Comparison of ENCODE assay signal across 8 cellular contexts in genomic region chr20:3160418-3160817, GRCh38. TPM values are rescaled to one million over a fixed set of nuclear protein-coding genes. Genes with fewer than 3 reads are reported as not detected.
A peak's percentile ranks its signal among the peaks of the same experiment; 100 is the strongest.
DNase-seq lines count a peak whose midpoint lies in the region; ATAC-seq, FAIRE-seq and TF ChIP-seq lines count a peak whose summit lies in the region.

No MANE protein-coding gene starts in this region.

- TF ChIP-seq CTCF in HepG2 (CRISPR knock-in tag; IDR thresholded peaks at IDR 0.05) (no peak), tibial nerve (IDR thresholded peaks at IDR 0.05) (no peak)

- BruUV-seq in HepG2 (replicated peaks; lab: Mats Ljungman, UMichigan), result no TSS peak

- H3K36me3 ChIP-seq in HepG2 (replicated peaks in 1 of 2; ENCODE audit: control insufficient read depth in 1 of 2, insufficient read depth in 2 of 2, low read length in 2 of 2) (peaks cover 2 to 8% of the 10 kb centered on the region in 2 experiments; a peak in 4 of 5 replicates), tibial nerve (peaks cover 0 to 17% (median 0%) of the 10 kb centered on the region in 3 donors)

- TF ChIP-seq RAD21 in HepG2 (CRISPR knock-in tag; IDR thresholded peaks at IDR 0.05), result no peak

- peaks cover 30% of the 10 kb centered on the region for H4K20me1 ChIP-seq in HepG2 (ENCODE audit: insufficient read depth, low read length)

- intact Hi-C loops in activated CD4-positive, alpha-beta memory T cell treated with anti-CD3 and anti-CD28 coated beads for 36 hours (cut with micrococcal nuclease), result no loop called here
- intact Hi-C loops in HepG2 (cut with micrococcal nuclease; ENCODE audit: unreplicated experiment), result loop anchor here (10.0 kb wide), 1 partner anchor 84 kb away; no protein-coding TSS in a partner anchor

- no peak overlapping the region for H3K27ac Mint-ChIP-seq in stimulated activated naive CD8-positive, alpha-beta T cell treated with anti-CD3 and anti-CD28 coated beads, Interleukin-15, Interleukin-2, amounts not matched to agents 100 ng/mL and 50 ng/mL, for 24 hours
- no peak overlapping the region for H3K27ac Mint-ChIP-seq in activated CD4-positive, alpha-beta memory T cell treated with anti-CD3 and anti-CD28 coated beads for 36 hours

- H3K9me3 ChIP-seq in HepG2 (ENCODE audit: low read length) (no peaks in the 10 kb centered on the region), tibial nerve (no peaks in the 10 kb centered on the region)

- FAIRE-seq in HepG2 (lab: Jason Lieb, UNC) (no peak), GM12891 (lab: Jason Lieb, UNC) (no peak)

- no peak overlapping the region for H3K27ac ChIP-seq in HepG2 (ENCODE audit: extremely low read length, insufficient read depth, low read length)
- H3K27ac ChIP-seq in tibial nerve, result peak overlapping the region in 1 of 4 donors; percentile 86

- H3K4me1 Mint-ChIP-seq in stimulated activated naive CD8-positive, alpha-beta T cell treated with anti-CD3 and anti-CD28 coated beads, Interleukin-15, Interleukin-2, amounts not matched to agents 100 ng/mL and 50 ng/mL, for 24 hours (ENCODE audit: low read depth), result peaks cover 40% of the 10 kb centered on the region
- peaks cover 35% of the 10 kb centered on the region for H3K4me1 Mint-ChIP-seq in activated CD4-positive, alpha-beta memory T cell treated with anti-CD3 and anti-CD28 coated beads for 36 hours (ENCODE audit: low read depth)

- no peak for DNase-seq in stimulated activated naive CD8-positive, alpha-beta T cell treated with anti-CD3 and anti-CD28 coated beads, Interleukin-15, Interleukin-2, amounts not matched to agents 100 U/mL and 50 U/mL, for 24 hours
- DNase-seq in activated CD4-positive, alpha-beta memory T cell treated with anti-CD3 and anti-CD28 coated beads for 36 hours, result peak; percentile 60
- no peak for DNase-seq in HepG2 (ENCODE audit: low spot score)
- no peak for DNase-seq in tibial nerve (ENCODE audit: low spot score in 2 of 2)
- DNase-seq in hepatic stellate cell (ENCODE audit: low spot score), result no peak
- DNase-seq in GM12891 (ENCODE audit: insufficient read length, low spot score), result no peak

- no peak for ATAC-seq in stimulated activated naive CD8-positive, alpha-beta T cell treated with anti-CD3 and anti-CD28 coated beads, Interleukin-15, Interleukin-2, amounts not matched to agents 100 U/mL and 50 U/mL, for 24 hours
- ATAC-seq in HepG2, result no peak
- ATAC-seq in GM19324 (IDR thresholded peaks at IDR 0.05; ENCODE audit: low FRiP score, unreplicated experiment), result no peak

- H3K27me3 Mint-ChIP-seq in stimulated activated naive CD8-positive, alpha-beta T cell treated with anti-CD3 and anti-CD28 coated beads, Interleukin-15, Interleukin-2, amounts not matched to agents 100 ng/mL and 50 ng/mL, for 24 hours, result no peaks in the 10 kb centered on the region
- H3K27me3 Mint-ChIP-seq in activated CD4-positive, alpha-beta memory T cell treated with anti-CD3 and anti-CD28 coated beads for 36 hours, result no peaks in the 10 kb centered on the region

- H3K9ac ChIP-seq in HepG2 (ENCODE audit: insufficient read depth, low read depth, low read length), result no peak overlapping the region

- TF ChIP-seq POLR2A in HepG2 (IDR thresholded peaks at IDR 0.05; ENCODE audit: insufficient read depth in 1 of 2, low read depth in 2 of 2, low read length in 2 of 2) (no peak), tibial nerve (IDR thresholded peaks at IDR 0.05) (no peak), GM12891 (IDR thresholded peaks at IDR 0.05; ENCODE audit: low read depth, low read length) (no peak)

- H3K9me3 Mint-ChIP-seq in stimulated activated naive CD8-positive, alpha-beta T cell treated with anti-CD3 and anti-CD28 coated beads, Interleukin-15, Interleukin-2, amounts not matched to agents 100 ng/mL and 50 ng/mL, for 24 hours, result no peaks in the 10 kb centered on the region
- H3K9me3 Mint-ChIP-seq in activated CD4-positive, alpha-beta memory T cell treated with anti-CD3 and anti-CD28 coated beads for 36 hours, result no peaks in the 10 kb centered on the region

- H3K4me2 ChIP-seq in HepG2 (ENCODE audit: low read depth, low read length), result peak overlapping the region; percentile 98; the same call in 1 of the 2 replicates

- H3K4me3 ChIP-seq in HepG2 (replicated peaks in 1 of 3; ENCODE audit: insufficient read depth in 1 of 3, low read depth in 2 of 3, low read length in 3 of 3), result peak overlapping the region in 2 of 3 experiments; percentile 91 to 95; a peak in 2 of 6 replicates
- H3K4me3 ChIP-seq in tibial nerve, result peak overlapping the region in 1 of 4 donors; percentile 83

- peak overlapping the region; percentile 56 for H3K4me3 Mint-ChIP-seq in stimulated activated naive CD8-positive, alpha-beta T cell treated with anti-CD3 and anti-CD28 coated beads, Interleukin-15, Interleukin-2, amounts not matched to agents 100 ng/mL and 50 ng/mL, for 24 hours
- peak overlapping the region; percentile 26 for H3K4me3 Mint-ChIP-seq in activated CD4-positive, alpha-beta memory T cell treated with anti-CD3 and anti-CD28 coated beads for 36 hours

- H3K27me3 ChIP-seq in HepG2 (ENCODE audit: control insufficient read depth in 1 of 2, insufficient read depth in 2 of 2, low read length in 2 of 2) (no peaks in the 10 kb centered on the region; a peak in 1 of 5 replicates), tibial nerve (no peaks in the 10 kb centered on the region)

- CTCF ChIA-PET in activated CD4-positive, alpha-beta memory T cell treated with anti-CD3 and anti-CD28 coated beads for 36 hours (lab: Charles Lee), result no interaction called here
- CTCF ChIA-PET in HepG2 (lab: Yijun Ruan, JAX; ENCODE audit: low intra/inter-chr PET ratio, low total read pairs), result no interaction called here

- H3K79me2 ChIP-seq in HepG2 (ENCODE audit: insufficient read depth, low read length), result peaks cover 45% of the 10 kb centered on the region

- no peak overlapping the region for H2AFZ ChIP-seq in HepG2 (ENCODE audit: low read length)

- WGBS in HepG2 (ENCODE audit: low lambda C conversion rate), result 97% methylated on average over 6 of the region's 6 CpGs
- 96 to 99% methylated on average over 6 of the region's 6 CpGs for WGBS in tibial nerve, 2 donors

- H3K4me1 ChIP-seq in HepG2 (ENCODE audit: insufficient read depth, low read length) (peaks cover 63% of the 10 kb centered on the region), tibial nerve (peaks cover 0 to 40% (median 25%) of the 10 kb centered on the region in 4 donors)

- in situ Hi-C loops in HepG2 (cut with HindIII; ENCODE audit: extremely low pct_ligation_motif_present, low pct_unique_long_range_greater_than_20kb), result no loop called here

- POLR2A ChIA-PET in activated CD4-positive, alpha-beta memory T cell treated with anti-CD3 and anti-CD28 coated beads for 36 hours (lab: Charles Lee), result interaction anchor here (0.5 to 2.0 kb wide), 4 partner anchors 25 to 148 kb away, joined by 3 to 7 read pairs (median 4); no protein-coding TSS in a partner anchor
- POLR2A ChIA-PET in HepG2 (lab: Yijun Ruan, JAX), result interaction anchor here (0.6 to 6.6 kb wide), 10 partner anchors 10 to 63 kb away, joined by 3 to 81 read pairs (median 6); partner anchors contain the start of gene LZTS3

- peaks cover 17% of the 10 kb centered on the region for H3K36me3 Mint-ChIP-seq in stimulated activated naive CD8-positive, alpha-beta T cell treated with anti-CD3 and anti-CD28 coated beads, Interleukin-15, Interleukin-2, amounts not matched to agents 100 ng/mL and 50 ng/mL, for 24 hours (ENCODE audit: low read depth)
- H3K36me3 Mint-ChIP-seq in activated CD4-positive, alpha-beta memory T cell treated with anti-CD3 and anti-CD28 coated beads for 36 hours, result peaks cover 13% of the 10 kb centered on the region

- no peak for TF ChIP-seq EP300 in HepG2 (IDR thresholded peaks at IDR 0.05; ENCODE audit: low read depth in 2 of 2, low read length in 2 of 2)
- no peak for TF ChIP-seq EP300 in HepG2 (CRISPR knock-in tag; IDR thresholded peaks at IDR 0.05; ENCODE audit: borderline replicate concordance)
- TF ChIP-seq EP300 in tibial nerve (IDR thresholded peaks at IDR 0.05), result no peak

RNA-seq across cellular contexts. Expression of gene FASTKD5, which starts 0.8 kb away (rescaled TPM):
- 10 to 100 TPM; 20.8 to 22.8 TPM for total RNA-seq in activated CD4-positive, alpha-beta memory T cell treated with anti-CD3 and anti-CD28 coated beads for 36 hours
- 46.8 and 63.4 TPM in 2 replicates for total RNA-seq in HepG2 (2016; rRNA removed; fragmentation: Illumina TruSeq; extraction: Trizol)
- total RNA-seq in HepG2 (2016; cell fraction: cytosol; rRNA removed; fragmentation: Illumina TruSeq; extraction: Trizol; ENCODE audit: low read depth), result 4.3 and 4.6 TPM in 2 replicates
- total RNA-seq in HepG2 (2016; cell fraction: insoluble cytoplasmic fraction; rRNA removed; fragmentation: Illumina TruSeq; extraction: Trizol), result 45.4 and 62.9 TPM in 2 replicates
- 15.5 and 16.7 TPM in 2 replicates for total RNA-seq in HepG2 (2016; cell fraction: membrane; rRNA removed; fragmentation: Illumina TruSeq; extraction: Trizol)
- total RNA-seq in HepG2 (2016; cell fraction: nucleus; rRNA removed; fragmentation: Illumina TruSeq; extraction: Trizol), result 27.9 and 28.4 TPM in 2 replicates
- polyA plus RNA-seq in HepG2 (2011; rRNA removed), result 34.4 and 36.6 TPM in 2 replicates
- polyA plus RNA-seq in HepG2 (2011; cell fraction: cytosol; rRNA removed), result 23.0 and 32.0 TPM in 2 replicates
- 12.1 and 17.5 TPM in 2 replicates for polyA plus RNA-seq in HepG2 (2011; cell fraction: nucleus; rRNA removed)
- polyA plus RNA-seq in HepG2 (2012), result 23.7 and 26.2 TPM in 2 replicates
- 2.5 TPM in 2 replicates for polyA plus RNA-seq in HepG2 (2016; cell fraction: cytosol; fragmentation: Illumina TruSeq; extraction: Trizol; ENCODE audit: low read depth)
- polyA plus RNA-seq in HepG2 (2016; cell fraction: insoluble cytoplasmic fraction; fragmentation: Illumina TruSeq; extraction: Trizol; ENCODE audit: low read depth), result 55.4 and 56.5 TPM in 2 replicates
- 6.5 and 7.2 TPM in 2 replicates for polyA plus RNA-seq in HepG2 (2016; cell fraction: membrane; fragmentation: Illumina TruSeq; extraction: Trizol; ENCODE audit: low read depth)
- polyA plus RNA-seq in HepG2 (2016; cell fraction: nucleus; fragmentation: Illumina TruSeq; extraction: Trizol; ENCODE audit: insufficient read depth, low read depth), result 33.3 and 36.2 TPM in 2 replicates
- 24.9 and 38.7 TPM in 2 replicates for polyA minus RNA-seq in HepG2 (2011; rRNA and poly(A)+ RNA removed; ENCODE audit: low replicate concordance)
- polyA minus RNA-seq in HepG2 (2011; cell fraction: cytosol; rRNA and poly(A)+ RNA removed), result 27.8 and 30.8 TPM in 2 replicates
- polyA minus RNA-seq in HepG2 (2011; cell fraction: nucleus; rRNA and poly(A)+ RNA removed), result 26.4 and 34.6 TPM in 2 replicates
- total RNA-seq in tibial nerve, result 10 to 100 TPM in 2 of 4 donors, 1 to 10 TPM in 2; 5.9 to 11.3 (median 8.8) TPM
- polyA plus RNA-seq in GM12891 (2012; ENCODE audit: low read depth, missing spikeins), result 18.1 TPM

RNA-seq across cellular contexts. Expression of gene UBOX5, which starts 0.8 kb away (rescaled TPM):
- 1 to 10 TPM; 5.8 to 7.0 TPM for total RNA-seq in activated CD4-positive, alpha-beta memory T cell treated with anti-CD3 and anti-CD28 coated beads for 36 hours
- total RNA-seq in HepG2 (2016; rRNA removed; fragmentation: Illumina TruSeq; extraction: Trizol), result 5.4 and 5.6 TPM in 2 replicates
- 1.1 and 1.2 TPM in 2 replicates for total RNA-seq in HepG2 (2016; cell fraction: cytosol; rRNA removed; fragmentation: Illumina TruSeq; extraction: Trizol; ENCODE audit: low read depth)
- 4.7 and 5.2 TPM in 2 replicates for total RNA-seq in HepG2 (2016; cell fraction: insoluble cytoplasmic fraction; rRNA removed; fragmentation: Illumina TruSeq; extraction: Trizol)
- total RNA-seq in HepG2 (2016; cell fraction: membrane; rRNA removed; fragmentation: Illumina TruSeq; extraction: Trizol), result 3.0 TPM in 2 replicates
- 3.8 and 4.4 TPM in 2 replicates for total RNA-seq in HepG2 (2016; cell fraction: nucleus; rRNA removed; fragmentation: Illumina TruSeq; extraction: Trizol)
- 4.6 and 5.3 TPM in 2 replicates for polyA plus RNA-seq in HepG2 (2011; rRNA removed)
- polyA plus RNA-seq in HepG2 (2011; cell fraction: cytosol; rRNA removed), result 4.0 and 4.4 TPM in 2 replicates
- 6.4 and 7.0 TPM in 2 replicates for polyA plus RNA-seq in HepG2 (2011; cell fraction: nucleus; rRNA removed)
- 3.5 and 3.7 TPM in 2 replicates for polyA plus RNA-seq in HepG2 (2012)
- polyA plus RNA-seq in HepG2 (2016; cell fraction: cytosol; fragmentation: Illumina TruSeq; extraction: Trizol; ENCODE audit: low read depth), result 0.60 and 0.69 TPM in 2 replicates
- polyA plus RNA-seq in HepG2 (2016; cell fraction: insoluble cytoplasmic fraction; fragmentation: Illumina TruSeq; extraction: Trizol; ENCODE audit: low read depth), result 5.0 and 5.2 TPM in 2 replicates
- polyA plus RNA-seq in HepG2 (2016; cell fraction: membrane; fragmentation: Illumina TruSeq; extraction: Trizol; ENCODE audit: low read depth), result 1.2 and 1.6 TPM in 2 replicates
- 5.2 and 5.3 TPM in 2 replicates for polyA plus RNA-seq in HepG2 (2016; cell fraction: nucleus; fragmentation: Illumina TruSeq; extraction: Trizol; ENCODE audit: insufficient read depth, low read depth)
- polyA minus RNA-seq in HepG2 (2011; rRNA and poly(A)+ RNA removed; ENCODE audit: low replicate concordance), result 2.1 and 16.1 TPM in 2 replicates
- 4.9 and 5.5 TPM in 2 replicates for polyA minus RNA-seq in HepG2 (2011; cell fraction: cytosol; rRNA and poly(A)+ RNA removed)
- polyA minus RNA-seq in HepG2 (2011; cell fraction: nucleus; rRNA and poly(A)+ RNA removed), result 5.0 and 6.8 TPM in 2 replicates
- total RNA-seq in tibial nerve, result 10 to 100 TPM in 1 of 4 donors, 1 to 10 TPM in 3; 7.5 to 10.8 (median 8.6) TPM
- 3.1 TPM for polyA plus RNA-seq in GM12891 (2012; ENCODE audit: low read depth, missing spikeins)

RNA-seq across cellular contexts. Expression of gene LZTS3, which starts 12.9 kb away (rescaled TPM):
- 1 to 10 TPM; 1.4 to 1.5 TPM for total RNA-seq in activated CD4-positive, alpha-beta memory T cell treated with anti-CD3 and anti-CD28 coated beads for 36 hours
- total RNA-seq in HepG2 (2016; rRNA removed; fragmentation: Illumina TruSeq; extraction: Trizol) (7.4 and 10.1 TPM in 2 replicates), tibial nerve (10 to 100 TPM; 10.9 to 28.2 (median 18.6) TPM)
- total RNA-seq in HepG2 (2016; cell fraction: cytosol; rRNA removed; fragmentation: Illumina TruSeq; extraction: Trizol; ENCODE audit: low read depth), result 1.6 and 1.9 TPM in 2 replicates
- 7.6 and 10.2 TPM in 2 replicates for total RNA-seq in HepG2 (2016; cell fraction: insoluble cytoplasmic fraction; rRNA removed; fragmentation: Illumina TruSeq; extraction: Trizol)
- 5.4 and 6.1 TPM in 2 replicates for total RNA-seq in HepG2 (2016; cell fraction: membrane; rRNA removed; fragmentation: Illumina TruSeq; extraction: Trizol)
- total RNA-seq in HepG2 (2016; cell fraction: nucleus; rRNA removed; fragmentation: Illumina TruSeq; extraction: Trizol), result 7.0 and 8.3 TPM in 2 replicates
- 31.3 and 49.2 TPM in 2 replicates for polyA plus RNA-seq in HepG2 (2011; rRNA removed)
- polyA plus RNA-seq in HepG2 (2011; cell fraction: cytosol; rRNA removed), result 33.5 and 37.7 TPM in 2 replicates
- 96.7 and 99.2 TPM in 2 replicates for polyA plus RNA-seq in HepG2 (2011; cell fraction: nucleus; rRNA removed)
- polyA plus RNA-seq in HepG2 (2012), result 15.6 and 27.0 TPM in 2 replicates
- polyA plus RNA-seq in HepG2 (2016; cell fraction: cytosol; fragmentation: Illumina TruSeq; extraction: Trizol; ENCODE audit: low read depth), result 1.5 TPM in 2 replicates
- polyA plus RNA-seq in HepG2 (2016; cell fraction: insoluble cytoplasmic fraction; fragmentation: Illumina TruSeq; extraction: Trizol; ENCODE audit: low read depth), result 10.0 and 11.9 TPM in 2 replicates
- 5.0 and 5.4 TPM in 2 replicates for polyA plus RNA-seq in HepG2 (2016; cell fraction: membrane; fragmentation: Illumina TruSeq; extraction: Trizol; ENCODE audit: low read depth)
- 19.6 and 21.4 TPM in 2 replicates for polyA plus RNA-seq in HepG2 (2016; cell fraction: nucleus; fragmentation: Illumina TruSeq; extraction: Trizol; ENCODE audit: insufficient read depth, low read depth)
- polyA minus RNA-seq in HepG2 (2011; rRNA and poly(A)+ RNA removed; ENCODE audit: low replicate concordance), result 1.3 and 64.0 TPM in 2 replicates
- polyA minus RNA-seq in HepG2 (2011; cell fraction: cytosol; rRNA and poly(A)+ RNA removed), result 19.8 and 26.7 TPM in 2 replicates
- polyA minus RNA-seq in HepG2 (2011; cell fraction: nucleus; rRNA and poly(A)+ RNA removed), result 14.9 and 19.3 TPM in 2 replicates
- 0.50 TPM for polyA plus RNA-seq in GM12891 (2012; ENCODE audit: low read depth, missing spikeins)

RNA-seq across cellular contexts. Expression of gene DDRGK1, which starts 44.1 kb away (rescaled TPM):
- 10 to 100 TPM; 72.1 to 76.8 TPM for total RNA-seq in activated CD4-positive, alpha-beta memory T cell treated with anti-CD3 and anti-CD28 coated beads for 36 hours
- total RNA-seq in HepG2 (2016; rRNA removed; fragmentation: Illumina TruSeq; extraction: Trizol), result 75.4 and 149 TPM in 2 replicates
- total RNA-seq in HepG2 (2016; cell fraction: cytosol; rRNA removed; fragmentation: Illumina TruSeq; extraction: Trizol; ENCODE audit: low read depth), result 59.4 and 65.6 TPM in 2 replicates
- 69.3 and 161 TPM in 2 replicates for total RNA-seq in HepG2 (2016; cell fraction: insoluble cytoplasmic fraction; rRNA removed; fragmentation: Illumina TruSeq; extraction: Trizol)
- total RNA-seq in HepG2 (2016; cell fraction: membrane; rRNA removed; fragmentation: Illumina TruSeq; extraction: Trizol), result 57.6 and 58.7 TPM in 2 replicates
- 105 and 136 TPM in 2 replicates for total RNA-seq in HepG2 (2016; cell fraction: nucleus; rRNA removed; fragmentation: Illumina TruSeq; extraction: Trizol)
- 96.7 and 116 TPM in 2 replicates for polyA plus RNA-seq in HepG2 (2011; rRNA removed)
- polyA plus RNA-seq in HepG2 (2011; cell fraction: cytosol; rRNA removed), result 133 and 142 TPM in 2 replicates
- 122 and 134 TPM in 2 replicates for polyA plus RNA-seq in HepG2 (2011; cell fraction: nucleus; rRNA removed)
- 104 and 147 TPM in 2 replicates for polyA plus RNA-seq in HepG2 (2012)
- 51.1 and 51.9 TPM in 2 replicates for polyA plus RNA-seq in HepG2 (2016; cell fraction: cytosol; fragmentation: Illumina TruSeq; extraction: Trizol; ENCODE audit: low read depth)
- polyA plus RNA-seq in HepG2 (2016; cell fraction: insoluble cytoplasmic fraction; fragmentation: Illumina TruSeq; extraction: Trizol; ENCODE audit: low read depth), result 80.6 and 85.9 TPM in 2 replicates
- polyA plus RNA-seq in HepG2 (2016; cell fraction: membrane; fragmentation: Illumina TruSeq; extraction: Trizol; ENCODE audit: low read depth), result 52.8 and 53.4 TPM in 2 replicates
- polyA plus RNA-seq in HepG2 (2016; cell fraction: nucleus; fragmentation: Illumina TruSeq; extraction: Trizol; ENCODE audit: insufficient read depth, low read depth), result 240 and 250 TPM in 2 replicates
- 19.0 and 51.1 TPM in 2 replicates for polyA minus RNA-seq in HepG2 (2011; rRNA and poly(A)+ RNA removed; ENCODE audit: low replicate concordance)
- polyA minus RNA-seq in HepG2 (2011; cell fraction: cytosol; rRNA and poly(A)+ RNA removed), result 40.1 and 44.2 TPM in 2 replicates
- 48.9 and 52.6 TPM in 2 replicates for polyA minus RNA-seq in HepG2 (2011; cell fraction: nucleus; rRNA and poly(A)+ RNA removed)
- 100 to 1,000 TPM in 2 of 4 donors, 10 to 100 TPM in 2; 76.7 to 117 (median 89.9) TPM for total RNA-seq in tibial nerve
- polyA plus RNA-seq in GM12891 (2012; ENCODE audit: low read depth, missing spikeins), result 29.7 TPM

RNA-seq across cellular contexts. Expression of gene ITPA, which starts 48.9 kb away (rescaled TPM):
- total RNA-seq in activated CD4-positive, alpha-beta memory T cell treated with anti-CD3 and anti-CD28 coated beads for 36 hours, result 10 to 100 TPM; 54.0 to 56.2 TPM
- total RNA-seq in HepG2 (2016; rRNA removed; fragmentation: Illumina TruSeq; extraction: Trizol) (101 and 103 TPM in 2 replicates), tibial nerve (10 to 100 TPM; 39.4 to 62.4 (median 50.5) TPM)
- 30.5 and 31.5 TPM in 2 replicates for total RNA-seq in HepG2 (2016; cell fraction: cytosol; rRNA removed; fragmentation: Illumina TruSeq; extraction: Trizol; ENCODE audit: low read depth)
- total RNA-seq in HepG2 (2016; cell fraction: insoluble cytoplasmic fraction; rRNA removed; fragmentation: Illumina TruSeq; extraction: Trizol), result 108 TPM in 2 replicates
- total RNA-seq in HepG2 (2016; cell fraction: membrane; rRNA removed; fragmentation: Illumina TruSeq; extraction: Trizol), result 45.6 and 53.1 TPM in 2 replicates
- 51.5 and 65.6 TPM in 2 replicates for total RNA-seq in HepG2 (2016; cell fraction: nucleus; rRNA removed; fragmentation: Illumina TruSeq; extraction: Trizol)
- 60.1 and 73.4 TPM in 2 replicates for polyA plus RNA-seq in HepG2 (2011; rRNA removed)
- 53.2 and 73.4 TPM in 2 replicates for polyA plus RNA-seq in HepG2 (2011; cell fraction: cytosol; rRNA removed)
- 110 and 129 TPM in 2 replicates for polyA plus RNA-seq in HepG2 (2011; cell fraction: nucleus; rRNA removed)
- 55.6 and 63.4 TPM in 2 replicates for polyA plus RNA-seq in HepG2 (2012)
- polyA plus RNA-seq in HepG2 (2016; cell fraction: cytosol; fragmentation: Illumina TruSeq; extraction: Trizol; ENCODE audit: low read depth), result 27.3 and 27.6 TPM in 2 replicates
- 106 and 109 TPM in 2 replicates for polyA plus RNA-seq in HepG2 (2016; cell fraction: insoluble cytoplasmic fraction; fragmentation: Illumina TruSeq; extraction: Trizol; ENCODE audit: low read depth)
- 28.9 and 33.4 TPM in 2 replicates for polyA plus RNA-seq in HepG2 (2016; cell fraction: membrane; fragmentation: Illumina TruSeq; extraction: Trizol; ENCODE audit: low read depth)
- 144 and 151 TPM in 2 replicates for polyA plus RNA-seq in HepG2 (2016; cell fraction: nucleus; fragmentation: Illumina TruSeq; extraction: Trizol; ENCODE audit: insufficient read depth, low read depth)
- polyA minus RNA-seq in HepG2 (2011; rRNA and poly(A)+ RNA removed; ENCODE audit: low replicate concordance), result 24.1 and 25.5 TPM in 2 replicates
- 15.4 and 25.9 TPM in 2 replicates for polyA minus RNA-seq in HepG2 (2011; cell fraction: cytosol; rRNA and poly(A)+ RNA removed)
- polyA minus RNA-seq in HepG2 (2011; cell fraction: nucleus; rRNA and poly(A)+ RNA removed), result 23.0 and 28.2 TPM in 2 replicates
- 62.5 TPM for polyA plus RNA-seq in GM12891 (2012; ENCODE audit: low read depth, missing spikeins)
